In the genomic region with DNA sequence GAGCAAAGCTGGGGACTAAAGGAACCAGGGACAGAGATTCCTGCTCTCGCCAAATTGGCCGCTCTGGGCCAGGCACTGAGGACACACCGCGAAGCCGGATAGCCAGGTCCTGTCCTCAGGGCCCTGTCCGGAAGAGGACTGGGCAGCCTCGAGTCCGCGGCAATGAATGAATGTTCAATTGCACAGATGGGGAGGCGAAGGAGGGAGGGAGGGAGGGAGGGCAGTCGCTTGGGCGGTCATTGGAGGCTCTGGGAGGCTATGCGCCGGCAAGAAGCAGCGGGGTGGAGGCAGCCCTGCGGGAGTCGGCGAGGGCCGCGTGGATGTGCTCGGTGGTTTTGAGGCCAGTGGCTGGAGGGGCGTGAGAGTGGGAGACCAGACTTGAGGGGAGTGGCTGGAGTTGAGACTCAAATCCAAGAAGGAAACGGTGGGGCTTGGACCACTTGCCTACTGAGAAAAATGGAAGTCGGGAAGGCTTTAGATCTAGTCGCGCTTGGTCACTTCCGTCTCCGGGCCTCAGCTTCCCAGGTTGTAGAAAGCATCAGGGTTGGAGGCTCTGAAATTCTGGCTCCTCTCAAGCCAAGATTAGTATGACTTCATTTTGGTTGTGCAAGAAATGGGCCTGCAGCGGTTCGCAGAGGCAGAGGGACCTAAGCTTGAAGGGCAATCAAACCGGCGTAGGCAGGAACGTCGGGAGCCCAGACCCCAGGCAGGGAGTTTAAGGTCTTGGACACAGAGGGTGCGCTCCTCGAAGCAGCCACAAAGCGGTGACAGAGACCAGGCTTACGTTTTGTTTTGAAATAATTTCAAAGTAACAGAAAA, we compare ENCODE assay signal across 1 cellular context.
TF ChIP-seq lines count a peak whose summit lies in the region.

No MANE protein-coding gene starts in this region.

TF ChIP-seq in Ishikawa, 13 proteins besides CTCF, POLR2A, EP300 and RAD21 (continued from another document):
- TF ChIP-seq TAF1 (IDR thresholded peaks at IDR 0.05; ENCODE audit: low read depth) = no peak
- TF ChIP-seq ZBTB7A (IDR thresholded peaks at IDR 0.05; ENCODE audit: low read depth) = no peak
- TF ChIP-seq MAX (IDR thresholded peaks at IDR 0.05) = no peak
- no peak for TF ChIP-seq TCF12 (IDR thresholded peaks at IDR 0.05; ENCODE audit: low read depth)
- TF ChIP-seq REST (IDR thresholded peaks at IDR 0.05; ENCODE audit: low read depth) = no peak
- TF ChIP-seq YY1 (IDR thresholded peaks at IDR 0.05; ENCODE audit: low read depth) = no peak
